ENCODE assay signal across 10 cellular contexts in genomic region chr5:140342287-140342686, GRCh38. TPM values are rescaled to one million over a fixed set of nuclear protein-coding genes. Genes with fewer than 3 reads are reported as not detected.
DNase-seq lines count a peak whose midpoint lies in the region; ATAC-seq and TF ChIP-seq lines count a peak whose summit lies in the region.
"Had no signal": no experiment of that assay in that cellular context is flagged by ENCODE, and none has a peak within 500 bp of the region (broad histone marks: within the 10 kb centered on the region; RNA-seq: fewer than 3 reads in every experiment).

No MANE protein-coding gene starts in this region.

- no peaks in the 10 kb centered on the region for H3K36me3 ChIP-seq in CD4-positive, alpha-beta memory T cell (ENCODE audit: insufficient read depth, low read length)
- H3K36me3 ChIP-seq in Loucy (ENCODE audit: insufficient read depth, low read length) (no peaks in the 10 kb centered on the region), mucosa of descending colon (ENCODE audit: low read depth) (no peaks in the 10 kb centered on the region)
- H3K36me3 ChIP-seq in naive thymus-derived CD4-positive, alpha-beta T cell (ENCODE audit: control insufficient read depth in 2 of 3, insufficient read depth in 3 of 3, low read length in 3 of 3): no peaks in the 10 kb centered on the region

- H3K27ac ChIP-seq in CD4-positive, alpha-beta memory T cell (ENCODE audit: low read depth, low read length): no peak overlapping the region
- H3K27ac ChIP-seq in naive thymus-derived CD4-positive, alpha-beta T cell (ENCODE audit: low read depth, low read length): peak overlapping the region; percentile 32

- H3K79me2 ChIP-seq in Loucy (ENCODE audit: insufficient read depth, low read length): no peaks in the 10 kb centered on the region

- H3K9me3 ChIP-seq in CD4-positive, alpha-beta memory T cell (ENCODE audit: control insufficient read depth in 1 of 2, low read length in 2 of 2): no peaks in the 10 kb centered on the region
- H3K9me3 ChIP-seq in Loucy (ENCODE audit: insufficient read depth, low read depth, low read length): no peaks in the 10 kb centered on the region
- H3K9me3 ChIP-seq in naive thymus-derived CD4-positive, alpha-beta T cell (ENCODE audit: control insufficient read depth in 2 of 3, low read length in 3 of 3): no peaks in the 10 kb centered on the region
- no peaks in the 10 kb centered on the region for H3K9me3 ChIP-seq in mucosa of descending colon

- H3K36me3 Mint-ChIP-seq in CD4-positive, alpha-beta memory T cell: no peaks in the 10 kb centered on the region
- peaks cover 68% of the 10 kb centered on the region for H3K36me3 Mint-ChIP-seq in activated T-helper 17 cell treated with anti-CD3 and anti-CD28 coated beads, Interleukin-2, amount 50 U/mL, for 72 hours (ENCODE audit: low read depth)
- H3K36me3 Mint-ChIP-seq in naive thymus-derived CD4-positive, alpha-beta T cell: peaks cover 0 to 45% (median 0%) of the 10 kb centered on the region in 5 donors

- H3K27ac Mint-ChIP-seq in CD4-positive, alpha-beta memory T cell: peak overlapping the region in 6 of 7 donors; percentile 65 to 95 (median 85)
- peak overlapping the region; percentile 86 for H3K27ac Mint-ChIP-seq in activated T-helper 17 cell treated with anti-CD3 and anti-CD28 coated beads, Interleukin-2, amount 50 U/mL, for 72 hours
- H3K27ac Mint-ChIP-seq in naive thymus-derived CD4-positive, alpha-beta T cell: peak overlapping the region; percentile 72 to 95 (median 92)

- CTCF ChIA-PET in CD4-positive, alpha-beta memory T cell (lab: Charles Lee; ENCODE audit: partially characterized antibody): interaction anchor here (0.9 to 16.4 kb wide), 3 partner anchors 9 to 96 kb away, joined by 3 to 518 read pairs (median 12); no protein-coding TSS in a partner anchor
- CTCF ChIA-PET in naive thymus-derived CD4-positive, alpha-beta T cell (lab: Charles Lee): interaction anchor here (0.9 to 14.9 kb wide), 3 partner anchors 10 to 98 kb away, joined by 3 to 262 read pairs (median 6); no protein-coding TSS in a partner anchor
- CTCF ChIA-PET in HEK293T (lab: Yijun Ruan, JAX): interaction anchor here (0.6 kb wide), 1 partner anchor 350 kb away, joined by 3 read pairs; no protein-coding TSS in a partner anchor

- peak overlapping the region; percentile 11; the same call in 1 of the 2 replicates for H2AFZ ChIP-seq in Loucy (ENCODE audit: low read length)

- DNase-seq in CD4-positive, alpha-beta memory T cell: peak in 4 of 5 donors; percentile 18 to 54 (median 35)
- DNase-seq in naive thymus-derived CD4-positive, alpha-beta T cell: peak in 8 of 9 donors; percentile 18 to 56 (median 43)
- DNase-seq in NCI-H2081 treated with DMSO at 0.1 percent for 48 hours (lab: John Stamatoyannopoulos, UW) (no peak), mucosa of descending colon (no peak), HEK293T (ENCODE audit: extremely low spot score) (no peak), 8988T (no peak)
- DNase-seq: NCI-H2081 had no signal

- H3K4me1 ChIP-seq in CD4-positive, alpha-beta memory T cell (ENCODE audit: insufficient read depth, low read length): peaks cover 42% of the 10 kb centered on the region
- peaks cover 35% of the 10 kb centered on the region for H3K4me1 ChIP-seq in Loucy (ENCODE audit: insufficient read depth, low read length, poor library complexity, severe bottlenecking)
- H3K4me1 ChIP-seq in naive thymus-derived CD4-positive, alpha-beta T cell (ENCODE audit: control insufficient read depth in 2 of 2, insufficient read depth in 2 of 2, low read length in 2 of 2): peaks cover 10 to 35% of the 10 kb centered on the region in 2 donors
- peaks cover 12% of the 10 kb centered on the region for H3K4me1 ChIP-seq in mucosa of descending colon (ENCODE audit: low read depth)

- H3K4me1 Mint-ChIP-seq in CD4-positive, alpha-beta memory T cell: peaks cover 25 to 58% (median 37%) of the 10 kb centered on the region in 4 donors
- peaks cover 32% of the 10 kb centered on the region for H3K4me1 Mint-ChIP-seq in activated T-helper 17 cell treated with anti-CD3 and anti-CD28 coated beads, Interleukin-2, amount 50 U/mL, for 72 hours
- H3K4me1 Mint-ChIP-seq in naive thymus-derived CD4-positive, alpha-beta T cell: peaks cover 31 to 73% (median 58%) of the 10 kb centered on the region in 7 donors

- H3K4me2 ChIP-seq in Loucy (ENCODE audit: low read depth, low read length, poor library complexity, severe bottlenecking): peak overlapping the region; percentile 70

- intact Hi-C loops in CD4-positive, alpha-beta memory T cell (cut with micrococcal nuclease): no loop called here
- intact Hi-C loops in naive thymus-derived CD4-positive, alpha-beta T cell (cut with micrococcal nuclease): loop anchor here (1.0 to 10.0 kb wide), 4 partner anchors 9 to 227 kb away; partner anchors contain the start of genes CYSTM1 (in 1 of the 2), PFDN1 (in 1 of the 2) and PURA (in 1 of the 2)
- intact Hi-C loops in mucosa of descending colon (cut with DNase I, micrococcal nuclease): no loop called here

- H3K4me3 ChIP-seq in CD4-positive, alpha-beta memory T cell (ENCODE audit: low read length in 2 of 2): no peak overlapping the region
- peak overlapping the region; percentile 45 for H3K4me3 ChIP-seq in Loucy (ENCODE audit: low read length, poor library complexity, severe bottlenecking)
- H3K4me3 ChIP-seq in naive thymus-derived CD4-positive, alpha-beta T cell (ENCODE audit: low read length): no peak overlapping the region
- no peak overlapping the region for H3K4me3 ChIP-seq in mucosa of descending colon

- peak overlapping the region; percentile 17 for H3K9ac ChIP-seq in Loucy (ENCODE audit: low read depth, low read length, poor library complexity, severe bottlenecking)

- POLR2A ChIA-PET in CD4-positive, alpha-beta memory T cell (lab: Charles Lee; ENCODE audit: partially characterized antibody): no interaction called here
- POLR2A ChIA-PET in naive thymus-derived CD4-positive, alpha-beta T cell (lab: Charles Lee): interaction anchor here (0.9 kb wide), 1 partner anchor 90 kb away, joined by 3 read pairs; no protein-coding TSS in a partner anchor
- POLR2A ChIA-PET in HEK293T (lab: Yijun Ruan, JAX): no interaction called here

- peak; percentile 43 for ATAC-seq in activated T-helper 17 cell treated with anti-CD3 and anti-CD28 coated beads, Interleukin-2, amount 50 U/mL, for 72 hours (replicated peaks)
- peak; percentile 46 for ATAC-seq in naive thymus-derived CD4-positive, alpha-beta T cell
- ATAC-seq in mucosa of descending colon: no peak

- H3K27me3 Mint-ChIP-seq in CD4-positive, alpha-beta memory T cell: peaks cover 0 to 2% of the 10 kb centered on the region in 2 donors
- no peaks in the 10 kb centered on the region for H3K27me3 Mint-ChIP-seq in activated T-helper 17 cell treated with anti-CD3 and anti-CD28 coated beads, Interleukin-2, amount 50 U/mL, for 72 hours
- H3K27me3 Mint-ChIP-seq in naive thymus-derived CD4-positive, alpha-beta T cell: peaks cover 0 to 4% (median 0%) of the 10 kb centered on the region in 5 donors

- no peaks in the 10 kb centered on the region for H3F3A ChIP-seq in Loucy (ENCODE audit: low read depth)

- H3K27me3 ChIP-seq in CD4-positive, alpha-beta memory T cell (ENCODE audit: insufficient read depth, low read length): no peaks in the 10 kb centered on the region
- H3K27me3 ChIP-seq in Loucy (ENCODE audit: insufficient read depth, low read length, poor library complexity, severe bottlenecking): peaks cover 11% of the 10 kb centered on the region
- no peaks in the 10 kb centered on the region for H3K27me3 ChIP-seq in naive thymus-derived CD4-positive, alpha-beta T cell (ENCODE audit: control insufficient read depth in 2 of 2, insufficient read depth in 2 of 2, low read length in 2 of 2)

- H3K9me3 Mint-ChIP-seq in CD4-positive, alpha-beta memory T cell: peaks cover 0 to 2% (median 0%) of the 10 kb centered on the region in 8 donors
- H3K9me3 Mint-ChIP-seq in activated T-helper 17 cell treated with anti-CD3 and anti-CD28 coated beads, Interleukin-2, amount 50 U/mL, for 72 hours: no peaks in the 10 kb centered on the region
- H3K9me3 Mint-ChIP-seq in naive thymus-derived CD4-positive, alpha-beta T cell: no peaks in the 10 kb centered on the region

- no peaks in the 10 kb centered on the region for H3K9me2 ChIP-seq in Loucy (replicated peaks; ENCODE audit: low read depth, low read length)

- peak overlapping the region in 5 of 8 donors; percentile 53 to 77 (median 73) for H3K4me3 Mint-ChIP-seq in CD4-positive, alpha-beta memory T cell
- H3K4me3 Mint-ChIP-seq in activated T-helper 17 cell treated with anti-CD3 and anti-CD28 coated beads, Interleukin-2, amount 50 U/mL, for 72 hours: peak overlapping the region; percentile 81
- H3K4me3 Mint-ChIP-seq in naive thymus-derived CD4-positive, alpha-beta T cell: peak overlapping the region; percentile 22 to 91 (median 68)

- H4K20me1 ChIP-seq in Loucy (ENCODE audit: insufficient read depth, low read length, poor library complexity, severe bottlenecking): no peaks in the 10 kb centered on the region

- TF ChIP-seq CTCF in Loucy (conservative IDR thresholded peaks at IDR 0.05; ENCODE audit: low read length): no peak
- no peak for TF ChIP-seq CTCF in mucosa of descending colon (IDR thresholded peaks at IDR 0.05)

RNA-seq across cellular contexts. Expression of gene HBEGF, which starts 4.1 kb away (rescaled TPM):
- under 1 TPM; 0.52 to 0.86 TPM for total RNA-seq in CD4-positive, alpha-beta memory T cell
- 1 to 10 TPM; 1.2 to 2.4 TPM for polyA plus RNA-seq in CD4-positive, alpha-beta memory T cell
- total RNA-seq in activated T-helper 17 cell treated with anti-CD3 and anti-CD28 coated beads, Interleukin-2, amount 50 U/mL, for 72 hours: 10 to 100 TPM; 12.6 to 22.9 TPM
- 10 to 100 TPM in 3 of 5 experiments, under 1 TPM in 2; 0.35 to 95.5 (median 11.6) TPM for total RNA-seq in naive thymus-derived CD4-positive, alpha-beta T cell
- not detected for polyA plus RNA-seq in naive thymus-derived CD4-positive, alpha-beta T cell
- 10 to 100 TPM in 2 of 3 donors, 1 to 10 TPM in 1; 8.8 to 15.7 (median 13.1) TPM for total RNA-seq in mucosa of descending colon

RNA-seq across cellular contexts. Expression of gene SLC4A9, which starts 17.7 kb away (rescaled TPM):
- not detected for total RNA-seq in CD4-positive, alpha-beta memory T cell
- polyA plus RNA-seq in CD4-positive, alpha-beta memory T cell: not detected
- under 1 TPM; 0.26 TPM for total RNA-seq in activated T-helper 17 cell treated with anti-CD3 and anti-CD28 coated beads, Interleukin-2, amount 50 U/mL, for 72 hours
- total RNA-seq in naive thymus-derived CD4-positive, alpha-beta T cell: under 1 TPM in 3 of 5 experiments, not detected in 2; 0.13 to 0.96 (median 0.34) TPM
- polyA plus RNA-seq in naive thymus-derived CD4-positive, alpha-beta T cell: not detected
- total RNA-seq in mucosa of descending colon: under 1 TPM in 2 of 3 donors, not detected in 1; 0.23 to 0.46 TPM
- total RNA-seq: fibroblast of lung had no signal
- polyA plus RNA-seq: fibroblast of lung had no signal

RNA-seq across cellular contexts. Expression of gene PFDN1, which starts 39.4 kb away (rescaled TPM):
- total RNA-seq in CD4-positive, alpha-beta memory T cell: 10 to 100 TPM; 24.8 to 26.2 TPM
- 100 to 1,000 TPM; 116 to 223 TPM for polyA plus RNA-seq in CD4-positive, alpha-beta memory T cell
- 10 to 100 TPM; 40.1 to 64.1 TPM for total RNA-seq in activated T-helper 17 cell treated with anti-CD3 and anti-CD28 coated beads, Interleukin-2, amount 50 U/mL, for 72 hours
- 10 to 100 TPM; 24.8 to 52.7 (median 28.2) TPM for total RNA-seq in naive thymus-derived CD4-positive, alpha-beta T cell
- polyA plus RNA-seq in naive thymus-derived CD4-positive, alpha-beta T cell: 100 to 1,000 TPM; 126 to 139 TPM
- total RNA-seq in mucosa of descending colon: 10 to 100 TPM; 33.5 to 48.0 (median 35.9) TPM

RNA-seq across cellular contexts. Expression of gene ANKHD1, which starts 59.3 kb away (rescaled TPM):
- 100 to 1,000 TPM; 228 to 252 TPM for total RNA-seq in CD4-positive, alpha-beta memory T cell
- 100 to 1,000 TPM in 1 of 2 donors, 10 to 100 TPM in 1; 58.6 to 100 TPM for polyA plus RNA-seq in CD4-positive, alpha-beta memory T cell
- 100 to 1,000 TPM in 1 of 2 donors, 10 to 100 TPM in 1; 94.5 to 119 TPM for total RNA-seq in activated T-helper 17 cell treated with anti-CD3 and anti-CD28 coated beads, Interleukin-2, amount 50 U/mL, for 72 hours
- total RNA-seq in naive thymus-derived CD4-positive, alpha-beta T cell: 100 to 1,000 TPM; 145 to 240 (median 217) TPM
- 10 to 100 TPM; 63.1 to 87.1 TPM for polyA plus RNA-seq in naive thymus-derived CD4-positive, alpha-beta T cell
- total RNA-seq in mucosa of descending colon: 100 to 1,000 TPM; 134 to 135 (median 134) TPM

Comparison
In these comparisons a context has a peak if more than half of its experiments do, and no peak if none do; other contexts are left out.
1. DNase-seq: peak in CD4-positive, alpha-beta memory T cell (4 of 5) and naive thymus-derived CD4-positive, alpha-beta T cell (8 of 9); none in NCI-H2081 treated with DMSO at 0.1 percent for 48 hours (single experiment), mucosa of descending colon (0 of 3), HEK293T (single experiment) and 8988T (single experiment).
2. intact Hi-C loops: an anchor here in naive thymus-derived CD4-positive, alpha-beta T cell (1.0 to 10.0 kb wide); none called in CD4-positive, alpha-beta memory T cell and mucosa of descending colon.
3. Peak in every context shown above with its lines, with median percentiles within 50 percentile points of each other: H3K27ac Mint-ChIP-seq and H3K4me3 Mint-ChIP-seq.